In genomic region chr7:5824297-5824610, GRCh38 we compare ENCODE assay signal across 8 cellular contexts. TPM values are rescaled to one million over a fixed set of nuclear protein-coding genes. Genes with fewer than 3 reads are reported as not detected.
A peak's percentile ranks its signal among the peaks of the same experiment; 100 is the strongest.
DNase-seq lines count a peak whose midpoint lies in the region; ATAC-seq lines count a peak whose summit lies in the region.
"Had no signal": no experiment of that assay in that cellular context is flagged by ENCODE, and none has a peak within 500 bp of the region (broad histone marks: within the 10 kb centered on the region; RNA-seq: fewer than 3 reads in every experiment).

No MANE protein-coding gene starts in this region.

- H3K36me3 Mint-ChIP-seq in T-helper 2 cell treated with Interferon-gamma antibody and Interleukin-4, amounts not matched to agents 5 μg/mL and 100 μg/mL, for 36 hours (ENCODE audit: low read depth): no peaks in the 10 kb centered on the region
- no peaks in the 10 kb centered on the region for H3K36me3 Mint-ChIP-seq in activated T-cell treated with anti-CD3 and anti-CD28 coated beads, Interleukin-2, amount 50 U/mL, for 72 hours (ENCODE audit: insufficient read depth in 2 of 2)
- peaks cover 0 to 8% (median 4%) of the 10 kb centered on the region in 5 donors for H3K36me3 Mint-ChIP-seq in naive thymus-derived CD4-positive, alpha-beta T cell
- peaks cover 6% of the 10 kb centered on the region for H3K36me3 Mint-ChIP-seq in stimulated activated effector memory CD8-positive, alpha-beta T cell treated with anti-CD3 and anti-CD28 coated beads, Interleukin-12 subunit alpha, Interleukin-12 subunit beta, amount 100 ng/mL, for 72 hours

- no peaks in the 10 kb centered on the region for H3K27me3 Mint-ChIP-seq in T-helper 2 cell treated with Interferon-gamma antibody and Interleukin-4, amounts not matched to agents 5 μg/mL and 100 μg/mL, for 36 hours (ENCODE audit: low read depth)
- no peaks in the 10 kb centered on the region for H3K27me3 Mint-ChIP-seq in activated T-cell treated with anti-CD3 and anti-CD28 coated beads, Interleukin-2, amount 50 U/mL, for 72 hours (ENCODE audit: low read depth)
- H3K27me3 Mint-ChIP-seq in naive thymus-derived CD4-positive, alpha-beta T cell: no peaks in the 10 kb centered on the region

- no peaks in the 10 kb centered on the region for H3K9me3 Mint-ChIP-seq in T-helper 2 cell treated with Interferon-gamma antibody and Interleukin-4, amounts not matched to agents 5 μg/mL and 100 μg/mL, for 36 hours
- no peaks in the 10 kb centered on the region for H3K9me3 Mint-ChIP-seq in activated T-cell treated with anti-CD3 and anti-CD28 coated beads, Interleukin-2, amount 50 U/mL, for 72 hours
- no peaks in the 10 kb centered on the region for H3K9me3 Mint-ChIP-seq in naive thymus-derived CD4-positive, alpha-beta T cell
- no peaks in the 10 kb centered on the region for H3K9me3 Mint-ChIP-seq in stimulated activated effector memory CD8-positive, alpha-beta T cell treated with anti-CD3 and anti-CD28 coated beads, Interleukin-12 subunit alpha, Interleukin-12 subunit beta, amount 100 ng/mL, for 72 hours

- peaks cover 11% of the 10 kb centered on the region for H3K4me1 Mint-ChIP-seq in T-helper 2 cell treated with Interferon-gamma antibody and Interleukin-4, amounts not matched to agents 5 μg/mL and 100 μg/mL, for 36 hours (ENCODE audit: low read depth)
- peaks cover 34% of the 10 kb centered on the region for H3K4me1 Mint-ChIP-seq in activated T-cell treated with anti-CD3 and anti-CD28 coated beads, Interleukin-2, amount 50 U/mL, for 72 hours (ENCODE audit: low read depth)
- H3K4me1 Mint-ChIP-seq in naive thymus-derived CD4-positive, alpha-beta T cell: peaks cover 15 to 47% (median 25%) of the 10 kb centered on the region in 7 donors
- peaks cover 14% of the 10 kb centered on the region for H3K4me1 Mint-ChIP-seq in stimulated activated effector memory CD8-positive, alpha-beta T cell treated with anti-CD3 and anti-CD28 coated beads, Interleukin-12 subunit alpha, Interleukin-12 subunit beta, amount 100 ng/mL, for 72 hours

- H3K4me3 ChIP-seq in naive thymus-derived CD4-positive, alpha-beta T cell (ENCODE audit: low read length): peak overlapping the region; percentile 95

- DNase-seq in T-helper 2 cell treated with Interferon-gamma antibody and Interleukin-4, amounts not matched to agents 5 μg/mL and 100 μg/mL, for 36 hours (ENCODE audit: low spot score): peak; percentile 38
- peak; percentile 60 to 73 for DNase-seq in activated T-cell treated with anti-CD3 and anti-CD28 coated beads, Interleukin-2, amount 50 U/mL, for 72 hours
- DNase-seq in naive thymus-derived CD4-positive, alpha-beta T cell: peak in 8 of 9 donors; percentile 37 to 88 (median 76)
- no peak for DNase-seq in stimulated activated effector memory CD8-positive, alpha-beta T cell treated with anti-CD3 and anti-CD28 coated beads, Interleukin-12 subunit alpha, Interleukin-12 subunit beta, amount 100 ng/mL, for 72 hours (ENCODE audit: low spot score in 2 of 2)
- DNase-seq in NOMO-1 treated with DMSO at 0.1 percent for 48 hours (lab: John Stamatoyannopoulos, UW; ENCODE audit: unreplicated experiment): no peak
- DNase-seq in AML-193 (lab: John Stamatoyannopoulos, UW): no peak

- peak overlapping the region; percentile 42 for H3K27ac Mint-ChIP-seq in T-helper 2 cell treated with Interferon-gamma antibody and Interleukin-4, amounts not matched to agents 5 μg/mL and 100 μg/mL, for 36 hours
- H3K27ac Mint-ChIP-seq in activated T-cell treated with anti-CD3 and anti-CD28 coated beads, Interleukin-2, amount 50 U/mL, for 72 hours: peak overlapping the region; percentile 41
- peak overlapping the region; percentile 71 to 97 (median 92) for H3K27ac Mint-ChIP-seq in naive thymus-derived CD4-positive, alpha-beta T cell
- peak overlapping the region; percentile 90 for H3K27ac Mint-ChIP-seq in stimulated activated effector memory CD8-positive, alpha-beta T cell treated with anti-CD3 and anti-CD28 coated beads, Interleukin-12 subunit alpha, Interleukin-12 subunit beta, amount 100 ng/mL, for 72 hours

- POLR2A ChIA-PET in naive thymus-derived CD4-positive, alpha-beta T cell (lab: Charles Lee): interaction anchor here (0.7 to 4.1 kb wide), 4 partner anchors 8 to 51 kb away, joined by 3 to 47 read pairs (median 32); partner anchors contain the start of gene RNF216

- peak overlapping the region; percentile 86 for H3K27ac ChIP-seq in naive thymus-derived CD4-positive, alpha-beta T cell (ENCODE audit: low read depth, low read length)

- no peaks in the 10 kb centered on the region for H3K36me3 ChIP-seq in naive thymus-derived CD4-positive, alpha-beta T cell (ENCODE audit: control insufficient read depth in 2 of 3, insufficient read depth in 3 of 3, low read length in 3 of 3)

- no peaks in the 10 kb centered on the region for H3K9me3 ChIP-seq in naive thymus-derived CD4-positive, alpha-beta T cell (ENCODE audit: control insufficient read depth in 2 of 3, low read length in 3 of 3)

- H3K4me1 ChIP-seq in naive thymus-derived CD4-positive, alpha-beta T cell (ENCODE audit: control insufficient read depth in 2 of 2, insufficient read depth in 2 of 2, low read length in 2 of 2): peaks cover 15% of the 10 kb centered on the region in 2 donors

- peak; percentile 67 to 73 for ATAC-seq in activated T-cell treated with anti-CD3 and anti-CD28 coated beads, Interleukin-2, amount 50 U/mL, for 72 hours (replicated peaks in 1 of 2)
- ATAC-seq in naive thymus-derived CD4-positive, alpha-beta T cell: peak; percentile 47
- peak; percentile 11 for ATAC-seq in stimulated activated effector memory CD8-positive, alpha-beta T cell treated with anti-CD3 and anti-CD28 coated beads, Interleukin-12 subunit alpha, Interleukin-12 subunit beta, amount 100 ng/mL, for 72 hours
- ATAC-seq in HG03457 (IDR thresholded peaks at IDR 0.05; ENCODE audit: unreplicated experiment): no peak

- H3K4me3 Mint-ChIP-seq in T-helper 2 cell treated with Interferon-gamma antibody and Interleukin-4, amounts not matched to agents 5 μg/mL and 100 μg/mL, for 36 hours: peak overlapping the region; percentile 86
- H3K4me3 Mint-ChIP-seq in activated T-cell treated with anti-CD3 and anti-CD28 coated beads, Interleukin-2, amount 50 U/mL, for 72 hours: peak overlapping the region; percentile 78 to 80
- H3K4me3 Mint-ChIP-seq in naive thymus-derived CD4-positive, alpha-beta T cell: peak overlapping the region; percentile 74 to 94 (median 88)
- H3K4me3 Mint-ChIP-seq in stimulated activated effector memory CD8-positive, alpha-beta T cell treated with anti-CD3 and anti-CD28 coated beads, Interleukin-12 subunit alpha, Interleukin-12 subunit beta, amount 100 ng/mL, for 72 hours: peak overlapping the region; percentile 81

- no peaks in the 10 kb centered on the region for H3K27me3 ChIP-seq in naive thymus-derived CD4-positive, alpha-beta T cell (ENCODE audit: control insufficient read depth in 2 of 2, insufficient read depth in 2 of 2, low read length in 2 of 2)

- intact Hi-C loops in naive thymus-derived CD4-positive, alpha-beta T cell (cut with micrococcal nuclease): loop anchor here in 1 of 2 donors (5.0 kb wide), 1 partner anchor 33 kb away; no protein-coding TSS in a partner anchor

- CTCF ChIA-PET in naive thymus-derived CD4-positive, alpha-beta T cell (lab: Charles Lee): interaction anchor here (2.3 kb wide), 1 partner anchor 43 kb away, joined by 8 read pairs; the partner anchor contains the start of gene RNF216

RNA-seq across cellular contexts. Expression of gene RNF216, which starts 42.8 kb away (rescaled TPM):
- total RNA-seq in activated T-cell treated with anti-CD3 and anti-CD28 coated beads, Interleukin-2, amount 50 U/mL, for 72 hours: 10 to 100 TPM; 44.6 to 45.7 TPM
- total RNA-seq in naive thymus-derived CD4-positive, alpha-beta T cell: 100 to 1,000 TPM in 2 of 5 experiments, 10 to 100 TPM in 3; 41.7 to 103 (median 91.2) TPM
- 10 to 100 TPM; 29.2 to 51.3 TPM for polyA plus RNA-seq in naive thymus-derived CD4-positive, alpha-beta T cell

RNA-seq across cellular contexts. Expression of gene OCM, which starts 56.3 kb away (rescaled TPM):
- total RNA-seq in activated T-cell treated with anti-CD3 and anti-CD28 coated beads, Interleukin-2, amount 50 U/mL, for 72 hours: under 1 TPM in 1 of 2 donors, not detected in 1; 0.81 TPM
- total RNA-seq in naive thymus-derived CD4-positive, alpha-beta T cell: 10 to 100 TPM in 2 of 5 experiments, 1 to 10 TPM in 2, under 1 TPM in 1; 0.80 to 17.9 (median 7.7) TPM
- 1 to 10 TPM; 2.3 to 2.9 TPM for polyA plus RNA-seq in naive thymus-derived CD4-positive, alpha-beta T cell
- total RNA-seq: posterior vena cava had no signal

Comparison
In these comparisons a context has a peak if more than half of its experiments do, and no peak if none do; other contexts are left out.
1. DNase-seq: peak in T-helper 2 cell treated with Interferon-gamma antibody and Interleukin-4, amounts not matched to agents 5 μg/mL and 100 μg/mL, for 36 hours (single experiment), activated T-cell treated with anti-CD3 and anti-CD28 coated beads, Interleukin-2, amount 50 U/mL, for 72 hours (2 of 2) and naive thymus-derived CD4-positive, alpha-beta T cell (8 of 9); none in stimulated activated effector memory CD8-positive, alpha-beta T cell treated with anti-CD3 and anti-CD28 coated beads, Interleukin-12 subunit alpha, Interleukin-12 subunit beta, amount 100 ng/mL, for 72 hours (0 of 2), NOMO-1 treated with DMSO at 0.1 percent for 48 hours (single experiment) and AML-193 (0 of 2).
2. H3K27ac Mint-ChIP-seq: peak in every context shown above with its lines; median percentile 92 in naive thymus-derived CD4-positive, alpha-beta T cell; 90 in stimulated activated effector memory CD8-positive, alpha-beta T cell treated with anti-CD3 and anti-CD28 coated beads, Interleukin-12 subunit alpha, Interleukin-12 subunit beta, amount 100 ng/mL, for 72 hours; 42 in T-helper 2 cell treated with Interferon-gamma antibody and Interleukin-4, amounts not matched to agents 5 μg/mL and 100 μg/mL, for 36 hours; 41 in activated T-cell treated with anti-CD3 and anti-CD28 coated beads, Interleukin-2, amount 50 U/mL, for 72 hours.
3. Peak in every context shown above with its lines, with median percentiles within 50 percentile points of each other: H3K4me3 Mint-ChIP-seq.